Comparison of ENCODE assay signal across 8 cellular contexts in the genomic region with DNA sequence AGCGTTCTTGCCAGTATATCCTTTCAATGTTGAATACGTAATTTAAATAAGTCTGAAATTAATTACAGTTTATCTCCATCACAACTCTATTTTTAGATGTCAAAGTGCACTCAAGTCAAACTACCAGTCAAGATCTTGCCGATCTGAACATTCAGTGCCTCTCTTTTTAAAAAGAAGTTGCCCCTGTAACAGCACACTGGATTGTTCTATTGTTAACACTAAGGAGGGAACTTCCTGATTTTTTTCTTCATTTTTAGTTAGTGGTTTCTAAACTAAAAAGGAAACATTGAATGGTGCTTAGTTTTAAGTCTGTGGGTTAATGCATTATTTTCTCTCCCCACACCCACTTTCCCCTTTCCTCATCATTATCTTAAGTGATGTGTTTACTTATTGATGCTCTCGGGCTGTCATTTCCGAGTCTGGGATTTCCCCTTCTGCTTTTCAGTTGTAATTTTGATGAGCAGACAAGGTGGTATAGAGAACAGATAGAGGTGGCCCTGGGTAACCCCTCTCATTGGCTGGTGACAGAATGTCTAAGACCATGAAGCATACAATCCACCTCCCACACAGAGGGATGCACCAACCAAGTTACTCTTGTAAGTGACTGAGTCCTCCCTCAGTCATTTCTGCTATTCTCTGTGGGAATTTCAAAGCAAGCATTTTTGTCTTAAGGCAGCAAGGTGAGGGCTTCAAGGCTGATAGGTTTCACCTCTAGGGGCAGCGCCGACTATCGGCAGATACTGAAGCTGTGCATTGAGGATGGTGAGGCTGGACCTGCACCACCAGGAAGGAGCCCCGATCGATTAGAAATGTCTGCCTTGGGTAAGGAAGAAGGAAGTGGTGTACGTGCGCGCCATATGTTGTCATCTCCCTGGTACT. TPM values are rescaled to one million over a fixed set of nuclear protein-coding genes. Genes with fewer than 3 reads are reported as not detected.
A peak's percentile ranks its signal among the peaks of the same experiment; 100 is the strongest.
DNase-seq lines count a peak whose midpoint lies in the region; ATAC-seq, FAIRE-seq and TF ChIP-seq lines count a peak whose summit lies in the region.

No MANE protein-coding gene starts in this region.

- H2AK5ac ChIP-seq in trophoblast cell (ENCODE audit: low read length): no peak overlapping the region

- TF ChIP-seq CTCF in GM12865 (IDR thresholded peaks at IDR 0.05; ENCODE audit: insufficient read depth, low read depth, low read length, missing control alignments) (peak; percentile 32), sigmoid colon (IDR thresholded peaks at IDR 0.05) (no peak)

- H3K27me3 ChIP-seq in trophoblast cell (ENCODE audit: insufficient read depth, low read length) (no peaks in the 10 kb centered on the region), sigmoid colon (no peaks in the 10 kb centered on the region)

- peaks cover 3% of the 10 kb centered on the region for H3K79me2 ChIP-seq in trophoblast cell (ENCODE audit: control insufficient read depth, insufficient read depth, low read length, poor library complexity)

- H3K9ac ChIP-seq in trophoblast cell (ENCODE audit: low read length): no peak overlapping the region

- no peak overlapping the region for H2BK120ac ChIP-seq in trophoblast cell (ENCODE audit: insufficient read depth, low read length, poor library complexity)

- peak; percentile 31 for DNase-seq in GM12865 (ENCODE audit: low read depth)
- DNase-seq in HT-29 (ENCODE audit: low spot score): peak; percentile 29
- DNase-seq in activated CD8-positive, alpha-beta memory T cell treated with anti-CD3 and anti-CD28 coated beads, Interleukin-2, amount 50 U/mL, for 24 hours (ENCODE audit: extremely low read depth): peak; percentile 51
- DNase-seq in trophoblast cell: peak; percentile 87 to 93
- no peak for DNase-seq in superior temporal gyrus (ENCODE audit: extremely low spot score)
- no peak for DNase-seq in frontal cortex (ENCODE audit: low spot score in 2 of 2)
- DNase-seq in sigmoid colon: no peak

- H3K36me3 ChIP-seq in trophoblast cell (ENCODE audit: control insufficient read depth in 1 of 2, insufficient read depth in 2 of 2, low read length in 2 of 2): peaks cover 13 to 19% of the 10 kb centered on the region in 2 experiments
- no peaks in the 10 kb centered on the region for H3K36me3 ChIP-seq in sigmoid colon

- peaks cover 12% of the 10 kb centered on the region for H3K79me1 ChIP-seq in trophoblast cell (ENCODE audit: low read length)

- intact Hi-C loops in sigmoid colon (cut with DNase I): no loop called here

- H2BK12ac ChIP-seq in trophoblast cell (ENCODE audit: low read length): no peak overlapping the region

- no peak overlapping the region for H4K91ac ChIP-seq in trophoblast cell (ENCODE audit: low read depth, low read length)

- H3K18ac ChIP-seq in trophoblast cell (ENCODE audit: low read length): no peak overlapping the region

- H4K8ac ChIP-seq in trophoblast cell (ENCODE audit: low read depth, low read length): no peak overlapping the region

- no peak for ATAC-seq in GM18909 (IDR thresholded peaks at IDR 0.05; ENCODE audit: poor library complexity, unreplicated experiment)

- H3K4ac ChIP-seq in trophoblast cell (ENCODE audit: low read depth, low read length): no peak overlapping the region

- WGBS in trophoblast cell (ENCODE audit: extremely low coverage, insufficient coverage, insufficient read length): no CpG with 5 or more reads among the region's 13 CpGs
- WGBS in sigmoid colon, 2 donors: 72 to 78% methylated on average over 13 of the region's 13 CpGs

- H3K23ac ChIP-seq in trophoblast cell (ENCODE audit: low read length): no peak overlapping the region

- H3K4me1 ChIP-seq in trophoblast cell (ENCODE audit: control insufficient read depth in 1 of 2, insufficient read depth in 2 of 2, low read length in 2 of 2) (peaks cover 9 to 11% of the 10 kb centered on the region in 2 experiments), sigmoid colon (no peaks in the 10 kb centered on the region)

- no peak for FAIRE-seq in frontal cortex (lab: Jason Lieb, UNC)

- H3K9me3 ChIP-seq in trophoblast cell (ENCODE audit: insufficient read depth, low read depth, low read length) (no peaks in the 10 kb centered on the region), sigmoid colon (no peaks in the 10 kb centered on the region)

- H2AFZ ChIP-seq in trophoblast cell (ENCODE audit: insufficient read depth, low read length, poor library complexity): no peak overlapping the region

- no peak overlapping the region for H2BK5ac ChIP-seq in trophoblast cell (ENCODE audit: low read depth, low read length, poor library complexity)

- H3K27ac ChIP-seq in trophoblast cell (ENCODE audit: low read depth, low read length) (no peak overlapping the region), sigmoid colon (no peak overlapping the region)

- no peak overlapping the region for H3K4me3 ChIP-seq in GM12865 (ENCODE audit: low read depth, low read length)
- H3K4me3 ChIP-seq in trophoblast cell (ENCODE audit: low read depth, low read length): no peak overlapping the region
- H3K4me3 ChIP-seq in sigmoid colon: no peak overlapping the region

- no peak overlapping the region for H3K14ac ChIP-seq in trophoblast cell (ENCODE audit: low read length)

- no peak overlapping the region for H4K12ac ChIP-seq in trophoblast cell (ENCODE audit: low read depth, low read length)

- TF ChIP-seq EP300 in sigmoid colon (IDR thresholded peaks at IDR 0.05): no peak

- no peak for TF ChIP-seq POLR2A in sigmoid colon (IDR thresholded peaks at IDR 0.05)

- no peak overlapping the region for H3K4me2 ChIP-seq in trophoblast cell (ENCODE audit: low read length)

RNA-seq across cellular contexts. Expression of gene CHN2, which starts 49.4 kb away (rescaled TPM):
- 4.3 and 7.2 TPM in 2 replicates for total RNA-seq in HT-29 (2014; rRNA removed; shearing (Covaris generic))
- polyA plus RNA-seq in trophoblast cell (2013): 39.1 and 39.9 TPM in 2 replicates
- total RNA-seq in frontal cortex (96.6 TPM), sigmoid colon (10 to 100 TPM; 10.7 to 37.7 (median 14.3) TPM)
- polyA plus RNA-seq in sigmoid colon: 10 to 100 TPM in 2 of 3 donors, 1 to 10 TPM in 1; 4.2 to 21.0 (median 16.2) TPM

Comparison
In these comparisons a context has a peak if more than half of its experiments do, and no peak if none do; other contexts are left out.
1. DNase-seq: peak in GM12865 (single experiment), HT-29 (single experiment), activated CD8-positive, alpha-beta memory T cell treated with anti-CD3 and anti-CD28 coated beads, Interleukin-2, amount 50 U/mL, for 24 hours (single experiment) and trophoblast cell (2 of 2); none in superior temporal gyrus (single experiment), frontal cortex (0 of 2) and sigmoid colon (single experiment).